Comparison of ENCODE assay signal across 20 cellular contexts in genomic region chrX:30881390-30881789, GRCh38.
"Had no signal": no experiment of that assay in that cellular context is flagged by ENCODE, and none has a peak within 500 bp of the region (broad histone marks: within the 10 kb centered on the region; RNA-seq: fewer than 3 reads in every experiment).

No MANE protein-coding gene starts in this region.

- H3K27ac Mint-ChIP-seq: endodermal cell, neural progenitor cell, progenitor cell of endocrine pancreas, type B pancreatic cell had no signal

- H3K4me1 Mint-ChIP-seq: neural progenitor cell had no signal

- H3K36me3 Mint-ChIP-seq: immature natural killer cell; natural killer cell treated with Interleukin-12 subunit alpha and Interleukin-12 subunit beta and Interleukin-15 and Interleukin-18, amount 100 ng/mL, for 72 hours; neural progenitor cell had no signal

- ATAC-seq: foreskin keratinocyte; left colon; left ventricle myocardium superior; natural killer cell treated with Interleukin-12 subunit alpha and Interleukin-12 subunit beta and Interleukin-15 and Interleukin-18, amount 100 ng/mL, for 72 hours; right cardiac atrium; stimulated activated naive CD8-positive, alpha-beta T cell treated with anti-CD3 and anti-CD28 coated beads, Interleukin-15, Interleukin-2, amounts not matched to agents 100 U/mL and 50 U/mL, for 24 hours had no signal

- H3K4me3 Mint-ChIP-seq: endodermal cell; natural killer cell treated with Interleukin-12 subunit alpha and Interleukin-12 subunit beta and Interleukin-15 and Interleukin-18, amount 100 ng/mL, for 72 hours; neural progenitor cell; type B pancreatic cell had no signal

- DNase-seq: effector CD4-positive, alpha-beta T cell; endodermal cell; foreskin keratinocyte; immature natural killer cell; left colon; left ventricle myocardium superior; mesenchymal stem cell; midbrain; nucleus accumbens; ovary; right cardiac atrium; small intestine; stimulated activated CD4-positive, alpha-beta T cell treated with anti-CD3 and anti-CD28 coated beads, Interleukin-12 subunit alpha, Interleukin-12 subunit beta, amount 100 ng/mL, for 4 hours; stimulated activated CD4-positive, alpha-beta T cell treated with anti-CD3 and anti-CD28 coated beads, Interleukin-2, amount 100 ng/mL, for 48 hours; stimulated activated naive CD8-positive, alpha-beta T cell treated with anti-CD3 and anti-CD28 coated beads, Interleukin-15, Interleukin-2, amounts not matched to agents 100 U/mL and 50 U/mL, for 24 hours; thyroid gland had no signal

- H3K27me3 Mint-ChIP-seq: natural killer cell treated with Interleukin-12 subunit alpha and Interleukin-12 subunit beta and Interleukin-15 and Interleukin-18, amount 100 ng/mL, for 72 hours; progenitor cell of endocrine pancreas; type B pancreatic cell had no signal

- H3K9me3 Mint-ChIP-seq: immature natural killer cell; natural killer cell treated with Interleukin-12 subunit alpha and Interleukin-12 subunit beta and Interleukin-15 and Interleukin-18, amount 100 ng/mL, for 72 hours; neural progenitor cell had no signal
